ENCODE assay signal across 8 cellular contexts in the genomic region with DNA sequence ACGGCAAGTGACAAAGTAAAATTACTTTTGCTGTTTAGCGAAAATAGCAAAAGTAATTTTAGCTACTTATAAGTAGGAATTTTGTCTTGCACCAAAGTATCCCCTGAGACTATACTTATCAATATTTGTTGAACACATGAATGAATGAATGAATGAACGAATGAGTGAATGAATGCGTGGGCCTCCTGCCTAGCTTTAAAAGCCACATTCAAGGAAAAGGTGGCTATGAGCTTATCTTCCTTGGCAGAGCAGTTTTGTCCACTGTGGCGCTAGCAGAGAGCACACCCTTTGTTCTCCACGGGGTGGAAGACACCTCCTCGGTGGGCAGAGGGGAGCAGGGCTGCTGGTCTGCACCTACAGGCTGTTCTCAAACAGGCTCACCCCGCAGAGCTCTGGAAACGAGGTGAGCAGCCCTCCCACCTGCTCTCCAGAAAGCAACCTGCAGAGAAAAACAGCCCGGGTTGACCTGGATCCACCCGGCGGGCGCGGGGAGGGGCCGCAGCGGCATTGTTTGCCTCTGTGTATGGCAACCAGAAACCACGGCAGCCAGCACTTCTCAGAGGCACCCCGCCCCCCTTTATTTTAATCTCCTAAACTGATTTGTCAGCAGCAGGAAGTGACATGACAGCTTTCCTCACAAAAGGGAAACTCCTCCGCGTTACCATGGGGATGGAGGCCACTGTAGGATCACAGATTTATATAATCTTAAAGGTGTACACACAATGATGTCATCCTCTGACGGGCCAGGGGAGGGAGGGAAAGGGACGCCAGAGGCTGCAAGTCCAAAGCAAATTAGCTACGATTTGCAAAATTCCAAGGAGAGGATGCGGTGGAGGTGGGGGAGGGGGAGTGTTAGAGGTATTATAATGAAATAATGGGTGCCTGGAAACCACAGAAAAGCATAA. TPM values are rescaled to one million over a fixed set of nuclear protein-coding genes. Genes with fewer than 3 reads are reported as not detected.
DNase-seq lines count a peak whose midpoint lies in the region; ATAC-seq and TF ChIP-seq lines count a peak whose summit lies in the region.

No MANE protein-coding gene starts in this region.

- H3K4me3 ChIP-seq in SU-DHL-6 (ENCODE audit: insufficient read depth, low read length, poor library complexity, severe bottlenecking) = peak overlapping the region; percentile 19
- H3K4me3 ChIP-seq in cardiac muscle cell = peak overlapping the region; percentile 22
- H3K4me3 ChIP-seq in parathyroid adenoma (ENCODE audit: low read depth, low read length) = peak overlapping the region; percentile 99
- peak overlapping the region in 3 of 4 donors; percentile 8 to 65 (median 35) for H3K4me3 ChIP-seq in tibial nerve

- H3K4me2 ChIP-seq in SU-DHL-6 (ENCODE audit: low read depth, low read length, poor library complexity, severe bottlenecking) = peak overlapping the region; percentile 44
- H3K4me2 ChIP-seq in parathyroid adenoma (ENCODE audit: low read length) = peak overlapping the region; percentile 99

- peak; percentile 93 to 98 (median 97) for DNase-seq in NCI-H1417 (lab: John Stamatoyannopoulos, UW)
- peak; percentile 87 for DNase-seq in activated naive CD8-positive, alpha-beta T cell treated with anti-CD3 and anti-CD28 coated beads, Interleukin-2, amount 50 U/mL, for 24 hours
- DNase-seq in cardiac muscle cell (ENCODE audit: low read depth in 1 of 2, low spot score in 1 of 2) = peak; percentile 94 to 99
- peak; percentile 86 to 98 for DNase-seq in tibial nerve (ENCODE audit: low spot score in 2 of 2)

- H3K79me2 ChIP-seq in SU-DHL-6 (ENCODE audit: insufficient read depth, low read length) (no peaks in the 10 kb centered on the region), parathyroid adenoma (peaks cover 20% of the 10 kb centered on the region)

- H3K4me1 ChIP-seq in cardiac muscle cell (ENCODE audit: low read depth) (peaks cover 21% of the 10 kb centered on the region), parathyroid adenoma (peaks cover 49% of the 10 kb centered on the region), tibial nerve (peaks cover 0 to 47% (median 26%) of the 10 kb centered on the region in 4 donors)

- peak; percentile 89 to 97 for TF ChIP-seq EP300 in tibial nerve (IDR thresholded peaks at IDR 0.05)

- 0 out of 2 replicates have a peak overlapping the region, but pooled peaks have one; percentile 13 for H3K9ac ChIP-seq in SU-DHL-6 (ENCODE audit: low read length)
- H3K9ac ChIP-seq in parathyroid adenoma = peak overlapping the region; percentile 47

- H3K27me3 ChIP-seq in SU-DHL-6 (ENCODE audit: low read length) = no peaks in the 10 kb centered on the region
- H3K27me3 ChIP-seq in cardiac muscle cell = no peaks in the 10 kb centered on the region
- H3K27me3 ChIP-seq in parathyroid adenoma (ENCODE audit: control insufficient read depth, insufficient read depth, low read length) = no peaks in the 10 kb centered on the region
- H3K27me3 ChIP-seq in tibial nerve = no peaks in the 10 kb centered on the region

- H3K9me2 ChIP-seq in SU-DHL-6 (replicated peaks; ENCODE audit: insufficient read depth, low read length) = no peaks in the 10 kb centered on the region

- ATAC-seq in HG02763 (IDR thresholded peaks at IDR 0.05; ENCODE audit: unreplicated experiment) = peak; percentile 82
- peak; percentile 90 for ATAC-seq in activated naive CD8-positive, alpha-beta T cell treated with anti-CD3 and anti-CD28 coated beads, Interleukin-2, amount 50 U/mL, for 24 hours

- peak overlapping the region; percentile 90 for H3K27ac Mint-ChIP-seq in activated naive CD8-positive, alpha-beta T cell treated with anti-CD3 and anti-CD28 coated beads, Interleukin-2, amount 50 U/mL, for 24 hours

- H2AFZ ChIP-seq in SU-DHL-6 (ENCODE audit: low read depth, low read length, severe bottlenecking) (peak overlapping the region; percentile 19), parathyroid adenoma (peak overlapping the region; percentile 82)

- peak overlapping the region; percentile 75 for H3K4me3 Mint-ChIP-seq in activated naive CD8-positive, alpha-beta T cell treated with anti-CD3 and anti-CD28 coated beads, Interleukin-2, amount 50 U/mL, for 24 hours

- H3K4me1 Mint-ChIP-seq in activated naive CD8-positive, alpha-beta T cell treated with anti-CD3 and anti-CD28 coated beads, Interleukin-2, amount 50 U/mL, for 24 hours = peaks cover 46% of the 10 kb centered on the region

- H3K27ac ChIP-seq in SU-DHL-6 (ENCODE audit: low read depth, low read length) (no peak overlapping the region), cardiac muscle cell (peak overlapping the region; percentile 88), parathyroid adenoma (peak overlapping the region; percentile 100), tibial nerve (peak overlapping the region; percentile 94 to 99 (median 98))

- TF ChIP-seq CTCF in GM12872 (IDR thresholded peaks at IDR 0.05; ENCODE audit: insufficient read depth, low read depth, low read length) = 0 out of 3 replicates have a peak, but pooled peaks have one; percentile 4
- TF ChIP-seq CTCF in SU-DHL-6 (IDR thresholded peaks at IDR 0.05; ENCODE audit: insufficient read depth, low read length, poor library complexity, severe bottlenecking) = no peak
- no peak for TF ChIP-seq CTCF in cardiac muscle cell (IDR thresholded peaks at IDR 0.05; ENCODE audit: low read depth, low read length)
- TF ChIP-seq CTCF in parathyroid adenoma (IDR thresholded peaks at IDR 0.05) = no peak
- peak in 1 of 5 experiments; percentile 20 for TF ChIP-seq CTCF in tibial nerve (IDR thresholded peaks at IDR 0.05)

- 9 to 10% methylated on average over 24 of the region's 24 CpGs for WGBS in tibial nerve, 2 donors

- H3K27me3 Mint-ChIP-seq in activated naive CD8-positive, alpha-beta T cell treated with anti-CD3 and anti-CD28 coated beads, Interleukin-2, amount 50 U/mL, for 24 hours = no peaks in the 10 kb centered on the region

- H3K9me3 ChIP-seq in SU-DHL-6 (ENCODE audit: insufficient read depth, low read length) (no peaks in the 10 kb centered on the region), cardiac muscle cell (ENCODE audit: low read depth) (no peaks in the 10 kb centered on the region), parathyroid adenoma (ENCODE audit: control insufficient read depth, low read length) (no peaks in the 10 kb centered on the region), tibial nerve (peaks cover 0 to 6% (median 0%) of the 10 kb centered on the region in 4 donors)

- H3K36me3 ChIP-seq in SU-DHL-6 (ENCODE audit: low read length) (no peaks in the 10 kb centered on the region), cardiac muscle cell (peaks cover 18% of the 10 kb centered on the region), parathyroid adenoma (ENCODE audit: control insufficient read depth, insufficient read depth, low read length) (peaks cover 25% of the 10 kb centered on the region), tibial nerve (peaks cover 9 to 29% (median 23%) of the 10 kb centered on the region in 3 donors)

- no peaks in the 10 kb centered on the region for H4K20me1 ChIP-seq in SU-DHL-6 (ENCODE audit: low read depth, low read length)

- peaks cover 26% of the 10 kb centered on the region for H3K36me3 Mint-ChIP-seq in activated naive CD8-positive, alpha-beta T cell treated with anti-CD3 and anti-CD28 coated beads, Interleukin-2, amount 50 U/mL, for 24 hours (ENCODE audit: low read depth)

- no peaks in the 10 kb centered on the region for H3K9me3 Mint-ChIP-seq in activated naive CD8-positive, alpha-beta T cell treated with anti-CD3 and anti-CD28 coated beads, Interleukin-2, amount 50 U/mL, for 24 hours

- peak in 1 of 2 donors; percentile 41 for TF ChIP-seq POLR2A in tibial nerve (IDR thresholded peaks at IDR 0.05)

- peaks cover 5% of the 10 kb centered on the region for H3F3A ChIP-seq in SU-DHL-6 (ENCODE audit: insufficient read depth)

RNA-seq across cellular contexts. Expression of a gene that starts 5.9 kb away (rescaled TPM):
- total RNA-seq in cardiac muscle cell (38.7 and 49.4 TPM in 2 replicates), tibial nerve (1,000 to 10,000 TPM; 1,787 to 2,412 (median 1,885) TPM)
- polyA plus RNA-seq in cardiac muscle cell = 27.1 and 32.2 TPM in 2 replicates

Comparison
In these comparisons a context has a peak if more than half of its experiments do, and no peak if none do; other contexts are left out.
1. H3K4me3 ChIP-seq: peak in every context shown above with its lines; median percentile 99 in parathyroid adenoma; 35 in tibial nerve; 22 in cardiac muscle cell; 19 in SU-DHL-6.
2. RNA of a gene that starts 5.9 kb away (total RNA-seq): 1,787 to 2,412 TPM in tibial nerve; 38.7 to 49.4 TPM in cardiac muscle cell; every median in the first group is over 10 times any median in the second.
3. Peak in every context shown above with its lines, with median percentiles within 50 percentile points of each other: DNase-seq.